Comparison of ENCODE assay signal across 19 cellular contexts in genomic region chr1:15936025-15936424, GRCh38. TPM values are rescaled to one million over a fixed set of nuclear protein-coding genes. Genes with fewer than 3 reads are reported as not detected.
DNase-seq lines count a peak whose midpoint lies in the region; ATAC-seq, FAIRE-seq and TF ChIP-seq lines count a peak whose summit lies in the region.
"Had no signal": no experiment of that assay in that cellular context is flagged by ENCODE, and none has a peak within 500 bp of the region (broad histone marks: within the 10 kb centered on the region; RNA-seq: fewer than 3 reads in every experiment).

No MANE protein-coding gene starts in this region.

- over 99% methylated on average over 9 of the region's 10 CpGs for WGBS in HepG2 (ENCODE audit: low lambda C conversion rate)
- WGBS in right lobe of liver (ENCODE audit: insufficient coverage, low coverage, low lambda C conversion rate, missing lambda C conversion rate): 92% methylated on average over 2 of the region's 10 CpGs
- 94% methylated on average over 10 of the region's 10 CpGs for WGBS in K562 (ENCODE audit: insufficient coverage, low coverage, missing lambda C conversion rate)

- no peaks in the 10 kb centered on the region for H3K9me1 ChIP-seq in K562 (ENCODE audit: control insufficient read depth, insufficient read depth, low read length)

- H3K4me1 ChIP-seq in HepG2 (ENCODE audit: insufficient read depth, low read length) (peaks cover 26% of the 10 kb centered on the region), right lobe of liver (peaks cover 0 to 10% (median 0%) of the 10 kb centered on the region in 4 donors), K562 (replicated peaks in 1 of 2; ENCODE audit: control insufficient read depth in 2 of 2, insufficient read depth in 2 of 2, low read length in 2 of 2) (0 out of 5 replicates have a peak, but pooled peaks cover 0 to 8% of the 10 kb centered on the region in 2 experiments), tibial artery (peaks cover 0 to 17% (median 6%) of the 10 kb centered on the region in 4 donors)

- peaks cover 8% of the 10 kb centered on the region for H3K4me1 Mint-ChIP-seq in T-helper 17 cell

- no peak for TF ChIP-seq RAD21 in HepG2 (CRISPR knock-in tag; IDR thresholded peaks at IDR 0.05)
- no peak for TF ChIP-seq RAD21 in K562 (CRISPR knock-in tag; conservative IDR thresholded peaks at IDR 0.05 in 1 of 2, IDR thresholded peaks at IDR 0.05 in 1 of 2)

- intact Hi-C loops in HepG2 (cut with micrococcal nuclease; ENCODE audit: unreplicated experiment): no loop called here
- intact Hi-C loops in right lobe of liver (cut with DNase I): no loop called here
- intact Hi-C loops in K562 (cut with micrococcal nuclease): no loop called here
- intact Hi-C loops in posterior vena cava (cut with DNase I): no loop called here
- intact Hi-C loops in tibial artery (cut with DNase I; ENCODE audit: low total_unique reads): no loop called here

- ATAC-seq in HepG2 (no peak), right lobe of liver (no peak), K562 (no peak), T-helper 17 cell (no peak)
- ATAC-seq: PC-3 had no signal

- H3K27ac Mint-ChIP-seq in T-helper 17 cell: no peak overlapping the region

- H3K27me3 Mint-ChIP-seq in T-helper 17 cell: no peaks in the 10 kb centered on the region

- H3K36me3 ChIP-seq in HepG2 (replicated peaks in 1 of 2; ENCODE audit: control insufficient read depth in 1 of 2, insufficient read depth in 2 of 2, low read length in 2 of 2) (peaks cover 46 to 76% of the 10 kb centered on the region in 2 experiments), right lobe of liver (peaks cover 0 to 80% (median 31%) of the 10 kb centered on the region in 4 donors), K562 (ENCODE audit: control insufficient read depth, insufficient read depth, low read length) (peaks cover 99% of the 10 kb centered on the region), tibial artery (peaks cover 95 to 100% (median 96%) of the 10 kb centered on the region in 3 donors)

- no peak overlapping the region for H3K9ac ChIP-seq in HepG2 (ENCODE audit: insufficient read depth, low read depth, low read length)
- no peak overlapping the region for H3K9ac ChIP-seq in K562 (ENCODE audit: insufficient read depth in 1 of 2, low read depth in 2 of 2, low read length in 2 of 2)
- H3K9ac ChIP-seq: KMS-11 had no signal

- POLR2A ChIA-PET in HepG2 (lab: Yijun Ruan, JAX): no interaction called here
- POLR2A ChIA-PET in K562 (lab: Yijun Ruan, JAX): interaction anchor here (0.6 to 3.2 kb wide), 5 partner anchors 9 to 60 kb away, joined by 4 to 20 read pairs (median 5); no protein-coding TSS in a partner anchor

- H4K20me1 ChIP-seq in HepG2 (ENCODE audit: insufficient read depth, low read length): peaks cover 7% of the 10 kb centered on the region; the same call in 1 of the 2 replicates
- no peaks in the 10 kb centered on the region for H4K20me1 ChIP-seq in K562 (replicated peaks; ENCODE audit: control insufficient read depth, insufficient read depth, low read length)

- CTCF ChIA-PET in HepG2 (lab: Yijun Ruan, JAX; ENCODE audit: low intra/inter-chr PET ratio, low total read pairs) (no interaction called here), K562 (lab: Yijun Ruan, JAX; ENCODE audit: low intra/inter-chr PET ratio) (no interaction called here)

- no peaks in the 10 kb centered on the region for H3K9me3 ChIP-seq in HepG2 (ENCODE audit: low read length)
- no peaks in the 10 kb centered on the region for H3K9me3 ChIP-seq in right lobe of liver
- no peaks in the 10 kb centered on the region for H3K9me3 ChIP-seq in K562 (replicated peaks; ENCODE audit: control insufficient read depth, insufficient read depth, low read depth, low read length)
- H3K9me3 ChIP-seq in T-helper 17 cell (ENCODE audit: control insufficient read depth, low read length, poor library complexity, severe bottlenecking): no peaks in the 10 kb centered on the region
- H3K9me3 ChIP-seq in tibial artery: no peaks in the 10 kb centered on the region

- H3K36me3 Mint-ChIP-seq in T-helper 17 cell (ENCODE audit: low read depth): peaks cover 5% of the 10 kb centered on the region

- DNase-seq in HepG2 (ENCODE audit: low spot score) (no peak), right lobe of liver (no peak), K562 (ENCODE audit: extremely low read depth in 1 of 4, low spot score in 3 of 4) (peak in 1 of 4 experiments; percentile 9), posterior vena cava (ENCODE audit: low spot score) (peak; percentile 48), D721Med (ENCODE audit: insufficient read length, low spot score) (no peak), T-helper 17 cell (no peak), tibial artery (no peak)
- DNase-seq: ACHN; C1 segment of cervical spinal cord; CD8-positive, alpha-beta memory T cell; NCI-H1417; NCI-H187 treated with DMSO at 0.1 percent for 48 hours; NCI-H226; NCI-H524; PC-3; RPMI8226 had no signal

- in situ Hi-C loops in HepG2 (cut with HindIII; ENCODE audit: extremely low pct_ligation_motif_present, low pct_unique_long_range_greater_than_20kb): no loop called here
- in situ Hi-C loops in K562 (cut with MboI): no loop called here

- H3K4me3 Mint-ChIP-seq in T-helper 17 cell: no peak overlapping the region
- H3K4me3 Mint-ChIP-seq: CD8-positive, alpha-beta memory T cell had no signal

- FAIRE-seq in HepG2 (lab: Jason Lieb, UNC) (no peak), K562 (lab: Jason Lieb, UNC) (no peak), D721Med (lab: Jason Lieb, UNC) (no peak)
- FAIRE-seq: GM12892, H1 had no signal

- TF ChIP-seq CTCF in HepG2 (CRISPR knock-in tag; IDR thresholded peaks at IDR 0.05) (no peak), right lobe of liver (IDR thresholded peaks at IDR 0.05) (no peak), K562 (IDR thresholded peaks at IDR 0.05 in 2 of 3, conservative IDR thresholded peaks at IDR 0.05 in 1 of 3; ENCODE audit: insufficient read depth in 2 of 3, low read depth in 1 of 3, low read length in 3 of 3) (no peak), D721Med (IDR thresholded peaks at IDR 0.05; ENCODE audit: insufficient read depth, missing control alignments) (no peak), tibial artery (IDR thresholded peaks at IDR 0.05) (no peak)

- H3K4me2 ChIP-seq in HepG2 (ENCODE audit: low read depth, low read length): no peak overlapping the region
- H3K4me2 ChIP-seq in K562 (ENCODE audit: insufficient read depth, low read length): no peak overlapping the region
- H3K4me2 ChIP-seq: KMS-11 had no signal

- H3K27ac ChIP-seq in HepG2 (ENCODE audit: extremely low read length, insufficient read depth, low read length) (no peak overlapping the region), right lobe of liver (no peak overlapping the region), K562 (ENCODE audit: extremely low read depth, low read depth, low read length) (no peak overlapping the region), tibial artery (no peak overlapping the region)
- H3K27ac ChIP-seq: KMS-11 had no signal

- TF ChIP-seq EP300 in HepG2 (IDR thresholded peaks at IDR 0.05; ENCODE audit: low read depth in 2 of 2, low read length in 2 of 2): no peak
- TF ChIP-seq EP300 in HepG2 (CRISPR knock-in tag; IDR thresholded peaks at IDR 0.05; ENCODE audit: borderline replicate concordance): no peak
- no peak for TF ChIP-seq EP300 in K562 (IDR thresholded peaks at IDR 0.05; ENCODE audit: low read length)

- H3K4me3 ChIP-seq in HepG2 (replicated peaks in 1 of 3; ENCODE audit: insufficient read depth in 1 of 3, low read depth in 2 of 3, low read length in 3 of 3) (no peak overlapping the region), right lobe of liver (no peak overlapping the region), K562 (no peak overlapping the region), tibial artery (no peak overlapping the region)

- H3K79me2 ChIP-seq in HepG2 (ENCODE audit: insufficient read depth, low read length) (no peaks in the 10 kb centered on the region), K562 (ENCODE audit: control insufficient read depth, insufficient read depth, low read length) (no peaks in the 10 kb centered on the region)

- TF ChIP-seq POLR2A in HepG2 (IDR thresholded peaks at IDR 0.05; ENCODE audit: insufficient read depth in 1 of 2, low read depth in 2 of 2, low read length in 2 of 2) (no peak), right lobe of liver (IDR thresholded peaks at IDR 0.05) (no peak), K562 (conservative IDR thresholded peaks at IDR 0.05) (no peak)

- H3K27me3 ChIP-seq in HepG2 (ENCODE audit: control insufficient read depth in 1 of 2, insufficient read depth in 2 of 2, low read length in 2 of 2): no peaks in the 10 kb centered on the region
- no peaks in the 10 kb centered on the region for H3K27me3 ChIP-seq in right lobe of liver
- no peaks in the 10 kb centered on the region for H3K27me3 ChIP-seq in K562 (ENCODE audit: control insufficient read depth in 2 of 2, insufficient read depth in 2 of 2, low read length in 2 of 2)
- H3K27me3 ChIP-seq in tibial artery: no peaks in the 10 kb centered on the region

- H2AFZ ChIP-seq in HepG2 (ENCODE audit: low read length): no peak overlapping the region
- no peak overlapping the region for H2AFZ ChIP-seq in K562 (ENCODE audit: low read depth, low read length)

- BruUV-seq in HepG2 (replicated peaks; lab: Mats Ljungman, UMichigan): no TSS peak
- BruUV-seq in K562 (replicated peaks; lab: Mats Ljungman, UMichigan): no TSS peak

RNA-seq across cellular contexts. Expression of gene ZBTB17, which starts 39.9 kb away (rescaled TPM):
- total RNA-seq in HepG2 (2016; rRNA removed; fragmentation: Illumina TruSeq; extraction: Trizol) (10.1 and 16.7 TPM in 2 replicates), right lobe of liver (10 to 100 TPM in 4 of 6 experiments, 1 to 10 TPM in 2; 9.2 to 13.3 (median 11.0) TPM), K562 (2014; rRNA removed) (43.3 and 54.0 TPM in 2 replicates), K562 (2014; rRNA removed; fragmentation: Illumina TruSeq; extraction: Trizol) (10.4 and 11.0 TPM in 2 replicates), K562 (2015; rRNA removed; fragmentation: Illumina TruSeq; extraction: Trizol) (29.6 and 33.2 TPM in 2 replicates), K562 (2021) (46.5 and 53.4 TPM in 2 replicates), posterior vena cava (10 to 100 TPM; 31.6 to 38.7 TPM), T-helper 17 cell (10 to 100 TPM; 71.7 to 99.0 TPM)
- 7.6 and 9.2 TPM in 2 replicates for total RNA-seq in HepG2 (2016; cell fraction: cytosol; rRNA removed; fragmentation: Illumina TruSeq; extraction: Trizol; ENCODE audit: low read depth)
- total RNA-seq in HepG2 (2016; cell fraction: insoluble cytoplasmic fraction; rRNA removed; fragmentation: Illumina TruSeq; extraction: Trizol): 11.2 and 19.1 TPM in 2 replicates
- 9.9 and 11.1 TPM in 2 replicates for total RNA-seq in HepG2 (2016; cell fraction: membrane; rRNA removed; fragmentation: Illumina TruSeq; extraction: Trizol)
- 17.0 and 18.5 TPM in 2 replicates for total RNA-seq in HepG2 (2016; cell fraction: nucleus; rRNA removed; fragmentation: Illumina TruSeq; extraction: Trizol)
- polyA plus RNA-seq in HepG2 (2011; rRNA removed) (17.0 and 21.0 TPM in 2 replicates), K562 (2011; rRNA removed) (43.4 and 71.1 TPM in 2 replicates), K562 (2014; fragmentation: Illumina TruSeq; extraction: Trizol) (15.1 and 31.6 TPM in 2 replicates), K562 (2014; fragmentation: Nextera tagmentation; extraction: Ambion mirVana) (1 to 10 TPM; 1.1 to 1.7 TPM), K562 (2014; rRNA removed) (50.3 and 54.1 TPM in 2 replicates)
- polyA plus RNA-seq in HepG2 (2011; cell fraction: cytosol; rRNA removed): 10.1 and 18.8 TPM in 2 replicates
- 96.3 and 129 TPM in 2 replicates for polyA plus RNA-seq in HepG2 (2011; cell fraction: nucleus; rRNA removed)
- polyA plus RNA-seq in HepG2 (2012): 7.7 and 12.7 TPM in 2 replicates
- polyA plus RNA-seq in HepG2 (2016; cell fraction: cytosol; fragmentation: Illumina TruSeq; extraction: Trizol; ENCODE audit: low read depth): 3.5 and 3.6 TPM in 2 replicates
- polyA plus RNA-seq in HepG2 (2016; cell fraction: insoluble cytoplasmic fraction; fragmentation: Illumina TruSeq; extraction: Trizol; ENCODE audit: low read depth): 11.1 and 12.0 TPM in 2 replicates
- 6.7 and 7.4 TPM in 2 replicates for polyA plus RNA-seq in HepG2 (2016; cell fraction: membrane; fragmentation: Illumina TruSeq; extraction: Trizol; ENCODE audit: low read depth)
- 36.9 and 37.2 TPM in 2 replicates for polyA plus RNA-seq in HepG2 (2016; cell fraction: nucleus; fragmentation: Illumina TruSeq; extraction: Trizol; ENCODE audit: insufficient read depth, low read depth)
- polyA minus RNA-seq in HepG2 (2011; rRNA and poly(A)+ RNA removed; ENCODE audit: low replicate concordance): 46.0 and 46.5 TPM in 2 replicates
- polyA minus RNA-seq in HepG2 (2011; cell fraction: cytosol; rRNA and poly(A)+ RNA removed): 6.1 and 9.8 TPM in 2 replicates
- 14.4 and 22.9 TPM in 2 replicates for polyA minus RNA-seq in HepG2 (2011; cell fraction: nucleus; rRNA and poly(A)+ RNA removed)
- 64.2 and 253 TPM in 2 replicates for total RNA-seq in K562 (2011; cell fraction: chromatin; rRNA removed; ENCODE audit: low replicate concordance)
- total RNA-seq in K562 (2011; cell fraction: nucleolus; rRNA removed): 186 and 214 TPM in 2 replicates
- 76.0 and 95.5 TPM in 2 replicates for total RNA-seq in K562 (2011; cell fraction: nucleoplasm; rRNA removed)
- polyA plus RNA-seq in K562 (2011; cell fraction: cytosol; rRNA removed): 56.0 and 83.7 TPM in 2 replicates
- polyA plus RNA-seq in K562 (2011; cell fraction: nucleus; rRNA removed): 333 and 422 TPM in 2 replicates
- polyA plus RNA-seq in K562 (2012): 34.3 and 57.6 TPM in 2 replicates
- polyA minus RNA-seq in K562 (2011; rRNA and poly(A)+ RNA removed): 22.8 and 30.5 TPM in 2 replicates
- polyA minus RNA-seq in K562 (2011; cell fraction: cytosol; rRNA and poly(A)+ RNA removed): 36.4 and 38.9 TPM in 2 replicates
- 70.3 and 82.3 TPM in 2 replicates for polyA minus RNA-seq in K562 (2011; cell fraction: nucleus; rRNA and poly(A)+ RNA removed)

Comparison
In these comparisons a context has a peak if more than half of its experiments do, and no peak if none do; other contexts are left out.
1. Of the 241 proteins assayed by ChIP-seq in both HepG2 and K562: peak only in HepG2: RBM22; only in K562: POLR2AphosphoS5 and POLR2G; in both: none; in neither: 238.